Comparison of ENCODE assay signal across 1 cellular context in the genomic region with DNA sequence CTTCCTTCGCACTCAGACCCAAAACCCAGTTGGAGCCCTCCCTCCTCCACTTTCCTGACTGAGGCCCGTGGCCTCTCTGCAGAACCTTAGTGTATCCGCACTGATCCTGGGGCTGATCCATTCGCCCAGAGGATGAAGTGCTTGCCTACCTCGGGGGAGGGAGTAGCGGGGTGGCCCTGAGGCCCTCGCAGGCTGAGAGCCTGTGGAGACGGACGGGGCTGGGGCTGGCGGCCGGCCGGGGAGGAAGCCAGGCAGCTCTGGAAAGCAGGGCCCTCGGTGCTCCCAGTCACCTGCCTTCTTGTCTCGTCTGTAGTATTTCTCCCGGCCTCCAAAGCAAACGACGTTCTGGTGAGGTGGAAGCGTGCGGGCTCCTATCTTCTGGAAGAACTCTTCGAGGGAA.
TF ChIP-seq lines count a peak whose summit lies in the region.

No MANE protein-coding gene starts in this region.

TF ChIP-seq in liver, 16 proteins besides CTCF, POLR2A, EP300 and RAD21 (continued from another document):
- TF ChIP-seq REST (IDR thresholded peaks at IDR 0.05) (no peak), FOXA1 (IDR thresholded peaks at IDR 0.05) (no peak), YY1 (IDR thresholded peaks at IDR 0.05) (no peak)
- TF ChIP-seq, protein P1, sequence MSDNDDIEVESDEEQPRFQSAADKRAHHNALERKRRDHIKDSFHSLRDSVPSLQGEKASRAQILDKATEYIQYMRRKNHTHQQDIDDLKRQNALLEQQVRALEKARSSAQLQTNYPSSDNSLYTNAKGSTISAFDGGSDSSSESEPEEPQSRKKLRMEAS (IDR thresholded peaks at IDR 0.05), result no peak
